In genomic region chr3:186997061-186998054, GRCh38 we compare ENCODE assay signal across 13 cellular contexts.
A peak's percentile ranks its signal among the peaks of the same experiment; 100 is the strongest.
DNase-seq lines count a peak whose midpoint lies in the region; ATAC-seq and TF ChIP-seq lines count a peak whose summit lies in the region.
"Had no signal": no experiment of that assay in that cellular context is flagged by ENCODE, and none has a peak within 500 bp of the region (broad histone marks: within the 10 kb centered on the region; RNA-seq: fewer than 3 reads in every experiment).

No MANE protein-coding gene starts in this region.

- H3F3A ChIP-seq in SK-N-SH (replicated peaks; ENCODE audit: insufficient read depth): no peaks in the 10 kb centered on the region

- CTCF ChIA-PET in SK-N-SH (lab: Yijun Ruan, JAX): no interaction called here

- in situ Hi-C loops in GM13977 (cut with MboI; ENCODE audit: low pct_unique_long_range_greater_than_20kb, low sequenced_read_pairs, unreplicated experiment): no loop called here

- no peak for TF ChIP-seq POLR2A in esophagus muscularis mucosa (IDR thresholded peaks at IDR 0.05; ENCODE audit: low read depth)

- H3K4me1 Mint-ChIP-seq in stimulated activated naive CD8-positive, alpha-beta T cell treated with anti-CD3 and anti-CD28 coated beads, Interleukin-15, amount 100 ng/mL, for 72 hours: peaks cover 55% of the 10 kb centered on the region

- H3K27me3 ChIP-seq in heart right ventricle (no peaks in the 10 kb centered on the region), esophagus muscularis mucosa (no peaks in the 10 kb centered on the region), SK-N-SH (ENCODE audit: insufficient read depth) (no peaks in the 10 kb centered on the region)
- H3K27me3 ChIP-seq: breast epithelium had no signal

- no peaks in the 10 kb centered on the region for H3K27me3 Mint-ChIP-seq in stimulated activated naive CD8-positive, alpha-beta T cell treated with anti-CD3 and anti-CD28 coated beads, Interleukin-15, amount 100 ng/mL, for 72 hours

- H2AFZ ChIP-seq in SK-N-SH (ENCODE audit: low read depth): no peak overlapping the region

- no peak overlapping the region for H3K4me2 ChIP-seq in SK-N-SH

- H3K4me3 ChIP-seq in SK-N-MC (no peak overlapping the region), heart right ventricle (no peak overlapping the region), esophagus muscularis mucosa (no peak overlapping the region), SK-N-SH (ENCODE audit: low read depth in 2 of 2, low read length in 1 of 2) (no peak overlapping the region)

- ATAC-seq in stimulated activated naive CD8-positive, alpha-beta T cell treated with anti-CD3 and anti-CD28 coated beads, Interleukin-15, Interleukin-2, amounts not matched to agents 100 U/mL and 50 U/mL, for 24 hours: peak; percentile 25
- no peak for ATAC-seq in stimulated activated naive CD8-positive, alpha-beta T cell treated with anti-CD3 and anti-CD28 coated beads, Interleukin-15, amount 100 ng/mL, for 72 hours
- ATAC-seq in heart right ventricle: peak in 5 of 8 donors; percentile 23 to 62 (median 35)
- ATAC-seq: PC-3 had no signal

- WGBS in heart right ventricle, 2 donors: 80 to 84% methylated on average over 15 of the region's 15 CpGs
- WGBS in esophagus muscularis mucosa: 89% methylated on average over 15 of the region's 15 CpGs
- 90% methylated on average over 15 of the region's 15 CpGs for WGBS in SK-N-SH (ENCODE audit: low lambda C conversion rate)

- H3K9me3 ChIP-seq in SK-N-MC (ENCODE audit: low read depth, low read length): no peaks in the 10 kb centered on the region
- no peaks in the 10 kb centered on the region for H3K9me3 ChIP-seq in heart right ventricle
- no peaks in the 10 kb centered on the region for H3K9me3 ChIP-seq in esophagus muscularis mucosa
- no peaks in the 10 kb centered on the region for H3K9me3 ChIP-seq in SK-N-SH
- H3K9me3 ChIP-seq: breast epithelium had no signal

- DNase-seq in stimulated activated naive CD8-positive, alpha-beta T cell treated with anti-CD3 and anti-CD28 coated beads, Interleukin-15, Interleukin-2, amounts not matched to agents 100 U/mL and 50 U/mL, for 24 hours: no peak
- no peak for DNase-seq in stimulated activated naive CD8-positive, alpha-beta T cell treated with anti-CD3 and anti-CD28 coated beads, Interleukin-15, amount 100 ng/mL, for 72 hours
- DNase-seq in SK-N-MC (ENCODE audit: low read depth, low spot score) (no peak), heart right ventricle (no peak), head of caudate nucleus (no peak), esophagus muscularis mucosa (ENCODE audit: extremely low spot score) (no peak), SK-N-SH (no peak), GM13977 (ENCODE audit: low spot score) (no peak)
- DNase-seq: GF-D8; NCI-H2081; PC-3; stimulated activated naive CD4-positive, alpha-beta T cell treated with Interleukin-2 at 50 U/mL for 16 hours had no signal

- H3K4me1 ChIP-seq in heart right ventricle (peaks cover 0 to 60% (median 45%) of the 10 kb centered on the region in 9 donors), esophagus muscularis mucosa (peaks cover 0 to 18% (median 0%) of the 10 kb centered on the region in 4 donors), SK-N-SH (ENCODE audit: control insufficient read depth in 1 of 2, insufficient read depth in 2 of 2, low read depth in 1 of 2, low read length in 1 of 2) (no peaks in the 10 kb centered on the region)
- H3K4me1 ChIP-seq: breast epithelium had no signal

- POLR2A ChIA-PET in SK-N-SH (lab: Yijun Ruan, JAX): no interaction called here

- H3K36me3 ChIP-seq in SK-N-MC (ENCODE audit: insufficient read depth, low read length): no peaks in the 10 kb centered on the region; the same call in 1 of the 2 replicates
- peaks cover 0 to 10% (median 0%) of the 10 kb centered on the region in 9 donors for H3K36me3 ChIP-seq in heart right ventricle
- no peaks in the 10 kb centered on the region for H3K36me3 ChIP-seq in esophagus muscularis mucosa
- no peaks in the 10 kb centered on the region for H3K36me3 ChIP-seq in SK-N-SH (replicated peaks in 1 of 2; ENCODE audit: control insufficient read depth in 1 of 2, insufficient read depth in 2 of 2, low read length in 1 of 2)
- H3K36me3 ChIP-seq: breast epithelium had no signal

- no peaks in the 10 kb centered on the region for H3K9me3 Mint-ChIP-seq in stimulated activated naive CD8-positive, alpha-beta T cell treated with anti-CD3 and anti-CD28 coated beads, Interleukin-15, amount 100 ng/mL, for 72 hours

- H3K9me2 ChIP-seq in SK-N-SH: no peaks in the 10 kb centered on the region

- TF ChIP-seq RAD21 in SK-N-SH (IDR thresholded peaks at IDR 0.05; ENCODE audit: low read length): no peak

- no peak for TF ChIP-seq EP300 in esophagus muscularis mucosa (IDR thresholded peaks at IDR 0.05)
- TF ChIP-seq EP300 in SK-N-SH (IDR thresholded peaks at IDR 0.05; ENCODE audit: borderline replicate concordance in 1 of 2, low read depth in 1 of 2, low read length in 1 of 2): no peak

- H3K79me2 ChIP-seq in SK-N-SH (ENCODE audit: insufficient read depth): no peaks in the 10 kb centered on the region

- no peaks in the 10 kb centered on the region for H4K20me1 ChIP-seq in SK-N-SH (ENCODE audit: insufficient read depth)

- H3K4me3 Mint-ChIP-seq in stimulated activated naive CD8-positive, alpha-beta T cell treated with anti-CD3 and anti-CD28 coated beads, Interleukin-15, amount 100 ng/mL, for 72 hours: no peak overlapping the region

- intact Hi-C loops in heart right ventricle (cut with DNase I) (no loop called here), head of caudate nucleus (cut with DNase I) (no loop called here), esophagus muscularis mucosa (cut with DNase I) (no loop called here)

- peak overlapping the region; percentile 75; the same call in 1 of the 2 replicates for H3K27ac ChIP-seq in SK-N-MC
- peak overlapping the region in 6 of 10 donors; percentile 1 to 33 (median 12) for H3K27ac ChIP-seq in heart right ventricle
- H3K27ac ChIP-seq in esophagus muscularis mucosa (replicated peaks in 1 of 4): no peak overlapping the region
- no peak overlapping the region for H3K27ac ChIP-seq in SK-N-SH (ENCODE audit: low read depth in 2 of 2, low read length in 1 of 2)
- H3K27ac ChIP-seq: breast epithelium had no signal

- TF ChIP-seq CTCF in heart right ventricle (IDR thresholded peaks at IDR 0.05) (no peak), esophagus muscularis mucosa (IDR thresholded peaks at IDR 0.05) (no peak), SK-N-SH (IDR thresholded peaks at IDR 0.05) (no peak), GM13977 (IDR thresholded peaks at IDR 0.05; ENCODE audit: extremely low read depth, insufficient read depth, missing control alignments) (no peak)

- no peak overlapping the region for H3K27ac Mint-ChIP-seq in stimulated activated naive CD8-positive, alpha-beta T cell treated with anti-CD3 and anti-CD28 coated beads, Interleukin-15, amount 100 ng/mL, for 72 hours

- no peak overlapping the region for H3K9ac ChIP-seq in SK-N-MC (ENCODE audit: insufficient read length)
- H3K9ac ChIP-seq in SK-N-SH: no peak overlapping the region

TF ChIP-seq in SK-N-SH, 30 proteins besides CTCF, POLR2A, EP300 and RAD21:
- TF ChIP-seq, protein P1, sequence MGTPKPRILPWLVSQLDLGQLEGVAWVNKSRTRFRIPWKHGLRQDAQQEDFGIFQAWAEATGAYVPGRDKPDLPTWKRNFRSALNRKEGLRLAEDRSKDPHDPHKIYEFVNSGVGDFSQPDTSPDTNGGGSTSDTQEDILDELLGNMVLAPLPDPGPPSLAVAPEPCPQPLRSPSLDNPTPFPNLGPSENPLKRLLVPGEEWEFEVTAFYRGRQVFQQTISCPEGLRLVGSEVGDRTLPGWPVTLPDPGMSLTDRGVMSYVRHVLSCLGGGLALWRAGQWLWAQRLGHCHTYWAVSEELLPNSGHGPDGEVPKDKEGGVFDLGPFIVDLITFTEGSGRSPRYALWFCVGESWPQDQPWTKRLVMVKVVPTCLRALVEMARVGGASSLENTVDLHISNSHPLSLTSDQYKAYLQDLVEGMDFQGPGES (IDR thresholded peaks at IDR 0.05; ENCODE audit: low read depth, low read length): no peak
TF ChIP-seq in SK-N-SH: peak in this region for 0.

Comparison
In these comparisons a context has a peak if more than half of its experiments do, and no peak if none do; other contexts are left out.
1. H3K27ac ChIP-seq: peak in SK-N-MC (single experiment) and heart right ventricle (6 of 10); none in esophagus muscularis mucosa (0 of 4) and SK-N-SH (0 of 2).